Comparison of ENCODE assay signal across 1 cellular context in the genomic region with DNA sequence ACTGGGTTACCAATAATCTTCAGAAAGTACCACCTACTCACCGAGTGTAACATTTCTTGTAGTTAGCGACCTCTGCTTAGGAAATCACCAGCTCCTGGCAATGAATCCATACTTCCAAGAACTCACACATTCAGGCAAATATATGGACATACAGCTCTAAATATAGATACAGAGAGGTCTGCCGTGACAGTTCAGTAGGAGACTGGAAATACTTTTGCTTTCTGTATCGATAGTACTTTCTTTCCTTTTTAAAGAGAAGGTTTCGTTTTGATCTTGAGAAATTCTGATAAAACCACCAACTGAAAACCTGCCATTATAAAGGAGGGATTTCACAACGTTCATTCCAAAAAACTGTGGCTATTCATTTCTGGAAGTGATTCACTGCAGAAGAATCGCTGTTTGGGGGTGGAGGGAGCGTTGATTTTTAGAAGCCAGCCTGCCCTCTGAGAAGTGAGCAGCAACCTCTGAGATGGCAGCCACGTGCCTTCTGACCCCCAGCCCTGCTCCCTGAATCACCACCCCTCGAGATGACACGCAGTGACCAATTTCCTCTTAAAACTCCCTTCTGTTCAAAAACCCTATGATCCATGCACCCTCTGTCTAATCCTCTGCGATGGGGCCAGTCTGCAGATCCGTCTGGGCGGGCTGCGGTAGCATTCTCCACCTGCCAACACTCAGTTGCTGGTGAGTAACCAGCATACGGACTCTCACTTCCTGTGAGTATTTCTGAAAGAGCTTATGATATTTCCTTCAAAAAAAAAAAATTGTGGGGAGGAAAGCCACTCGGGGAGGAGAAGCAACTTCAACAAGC.
TF ChIP-seq lines count a peak whose summit lies in the region.

No MANE protein-coding gene starts in this region.

TF ChIP-seq in HepG2, 621 proteins besides CTCF, POLR2A, EP300 and RAD21 (continued from another document and continues in another):
- TF ChIP-seq, protein P1, sequence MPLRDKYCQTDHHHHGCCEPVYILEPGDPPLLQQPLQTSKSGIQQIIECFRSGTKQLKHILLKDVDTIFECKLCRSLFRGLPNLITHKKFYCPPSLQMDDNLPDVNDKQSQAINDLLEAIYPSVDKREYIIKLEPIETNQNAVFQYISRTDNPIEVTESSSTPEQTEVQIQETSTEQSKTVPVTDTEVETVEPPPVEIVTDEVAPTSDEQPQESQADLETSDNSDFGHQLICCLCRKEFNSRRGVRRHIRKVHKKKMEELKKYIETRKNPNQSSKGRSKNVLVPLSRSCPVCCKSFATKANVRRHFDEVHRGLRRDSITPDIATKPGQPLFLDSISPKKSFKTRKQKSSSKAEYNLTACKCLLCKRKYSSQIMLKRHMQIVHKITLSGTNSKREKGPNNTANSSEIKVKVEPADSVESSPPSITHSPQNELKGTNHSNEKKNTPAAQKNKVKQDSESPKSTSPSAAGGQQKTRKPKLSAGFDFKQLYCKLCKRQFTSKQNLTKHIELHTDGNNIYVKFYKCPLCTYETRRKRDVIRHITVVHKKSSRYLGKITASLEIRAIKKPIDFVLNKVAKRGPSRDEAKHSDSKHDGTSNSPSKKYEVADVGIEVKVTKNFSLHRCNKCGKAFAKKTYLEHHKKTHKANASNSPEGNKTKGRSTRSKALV (CRISPR knock-in tag; IDR thresholded peaks at IDR 0.05), result no peak
- no peak for TF ChIP-seq ZFP36 (IDR thresholded peaks at IDR 0.05; ENCODE audit: borderline replicate concordance, low read depth, low read length, partially characterized antibody)
- TF ChIP-seq SCMH1 (CRISPR knock-in tag; IDR thresholded peaks at IDR 0.05; ENCODE audit: borderline replicate concordance), result no peak
- TF ChIP-seq ATF7 (IDR thresholded peaks at IDR 0.05), result no peak
- TF ChIP-seq ATF7 (CRISPR knock-in tag; IDR thresholded peaks at IDR 0.05), result no peak
- TF ChIP-seq, protein P2, sequence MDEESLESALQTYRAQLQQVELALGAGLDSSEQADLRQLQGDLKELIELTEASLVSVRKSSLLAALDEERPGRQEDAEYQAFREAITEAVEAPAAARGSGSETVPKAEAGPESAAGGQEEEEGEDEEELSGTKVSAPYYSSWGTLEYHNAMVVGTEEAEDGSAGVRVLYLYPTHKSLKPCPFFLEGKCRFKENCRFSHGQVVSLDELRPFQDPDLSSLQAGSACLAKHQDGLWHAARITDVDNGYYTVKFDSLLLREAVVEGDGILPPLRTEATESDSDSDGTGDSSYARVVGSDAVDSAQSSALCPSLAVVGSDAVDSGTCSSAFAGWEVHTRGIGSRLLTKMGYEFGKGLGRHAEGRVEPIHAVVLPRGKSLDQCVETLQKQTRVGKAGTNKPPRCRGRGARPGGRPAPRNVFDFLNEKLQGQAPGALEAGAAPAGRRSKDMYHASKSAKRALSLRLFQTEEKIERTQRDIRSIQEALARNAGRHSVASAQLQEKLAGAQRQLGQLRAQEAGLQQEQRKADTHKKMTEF (CRISPR knock-in tag; IDR thresholded peaks at IDR 0.05), result peak; percentile 30; the same call in 1 of the 2 replicates
- TF ChIP-seq, protein P3, sequence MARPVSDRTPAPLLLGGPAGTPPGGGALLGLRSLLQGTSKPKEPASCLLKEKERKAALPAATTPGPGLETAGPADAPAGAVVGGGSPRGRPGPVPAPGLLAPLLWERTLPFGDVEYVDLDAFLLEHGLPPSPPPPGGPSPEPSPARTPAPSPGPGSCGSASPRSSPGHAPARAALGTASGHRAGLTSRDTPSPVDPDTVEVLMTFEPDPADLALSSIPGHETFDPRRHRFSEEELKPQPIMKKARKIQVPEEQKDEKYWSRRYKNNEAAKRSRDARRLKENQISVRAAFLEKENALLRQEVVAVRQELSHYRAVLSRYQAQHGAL (CRISPR knock-in tag; IDR thresholded peaks at IDR 0.05; ENCODE audit: not compliant biosample characterization), result no peak
- TF ChIP-seq, protein P4, sequence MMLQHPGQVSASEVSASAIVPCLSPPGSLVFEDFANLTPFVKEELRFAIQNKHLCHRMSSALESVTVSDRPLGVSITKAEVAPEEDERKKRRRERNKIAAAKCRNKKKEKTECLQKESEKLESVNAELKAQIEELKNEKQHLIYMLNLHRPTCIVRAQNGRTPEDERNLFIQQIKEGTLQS (CRISPR knock-in tag; IDR thresholded peaks at IDR 0.05), result no peak
- TF ChIP-seq, protein P5, sequence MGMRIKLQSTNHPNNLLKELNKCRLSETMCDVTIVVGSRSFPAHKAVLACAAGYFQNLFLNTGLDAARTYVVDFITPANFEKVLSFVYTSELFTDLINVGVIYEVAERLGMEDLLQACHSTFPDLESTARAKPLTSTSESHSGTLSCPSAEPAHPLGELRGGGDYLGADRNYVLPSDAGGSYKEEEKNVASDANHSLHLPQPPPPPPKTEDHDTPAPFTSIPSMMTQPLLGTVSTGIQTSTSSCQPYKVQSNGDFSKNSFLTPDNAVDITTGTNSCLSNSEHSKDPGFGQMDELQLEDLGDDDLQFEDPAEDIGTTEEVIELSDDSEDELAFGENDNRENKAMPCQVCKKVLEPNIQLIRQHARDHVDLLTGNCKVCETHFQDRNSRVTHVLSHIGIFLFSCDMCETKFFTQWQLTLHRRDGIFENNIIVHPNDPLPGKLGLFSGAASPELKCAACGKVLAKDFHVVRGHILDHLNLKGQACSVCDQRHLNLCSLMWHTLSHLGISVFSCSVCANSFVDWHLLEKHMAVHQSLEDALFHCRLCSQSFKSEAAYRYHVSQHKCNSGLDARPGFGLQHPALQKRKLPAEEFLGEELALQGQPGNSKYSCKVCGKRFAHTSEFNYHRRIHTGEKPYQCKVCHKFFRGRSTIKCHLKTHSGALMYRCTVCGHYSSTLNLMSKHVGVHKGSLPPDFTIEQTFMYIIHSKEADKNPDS (CRISPR knock-in tag; IDR thresholded peaks at IDR 0.05), result no peak
- TF ChIP-seq, protein P6, sequence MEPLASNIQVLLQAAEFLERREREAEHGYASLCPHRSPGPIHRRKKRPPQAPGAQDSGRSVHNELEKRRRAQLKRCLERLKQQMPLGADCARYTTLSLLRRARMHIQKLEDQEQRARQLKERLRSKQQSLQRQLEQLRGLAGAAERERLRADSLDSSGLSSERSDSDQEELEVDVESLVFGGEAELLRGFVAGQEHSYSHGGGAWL (CRISPR knock-in tag; IDR thresholded peaks at IDR 0.05), result peak; percentile 28; the same call in 1 of the 2 replicates
- 0 out of 2 replicates have a peak, but pooled peaks have one; percentile 51 for TF ChIP-seq ZNF878 (CRISPR knock-in tag; IDR thresholded peaks at IDR 0.05)
- TF ChIP-seq ZNF44 (CRISPR knock-in tag; IDR thresholded peaks at IDR 0.05), result no peak
- TF ChIP-seq ZNF274 (CRISPR knock-in tag; IDR thresholded peaks at IDR 0.05), result no peak; the same call in 1 of the 2 replicates
- TF ChIP-seq ZNF333 (CRISPR knock-in tag; IDR thresholded peaks at IDR 0.05; ENCODE audit: borderline replicate concordance), result no peak
- no peak for TF ChIP-seq FOXA1 (IDR thresholded peaks at IDR 0.05)
- no peak for TF ChIP-seq FOXA1 (CRISPR knock-in tag; IDR thresholded peaks at IDR 0.05)
- no peak for TF ChIP-seq RFX1 (IDR thresholded peaks at IDR 0.05)
- TF ChIP-seq, protein P7, sequence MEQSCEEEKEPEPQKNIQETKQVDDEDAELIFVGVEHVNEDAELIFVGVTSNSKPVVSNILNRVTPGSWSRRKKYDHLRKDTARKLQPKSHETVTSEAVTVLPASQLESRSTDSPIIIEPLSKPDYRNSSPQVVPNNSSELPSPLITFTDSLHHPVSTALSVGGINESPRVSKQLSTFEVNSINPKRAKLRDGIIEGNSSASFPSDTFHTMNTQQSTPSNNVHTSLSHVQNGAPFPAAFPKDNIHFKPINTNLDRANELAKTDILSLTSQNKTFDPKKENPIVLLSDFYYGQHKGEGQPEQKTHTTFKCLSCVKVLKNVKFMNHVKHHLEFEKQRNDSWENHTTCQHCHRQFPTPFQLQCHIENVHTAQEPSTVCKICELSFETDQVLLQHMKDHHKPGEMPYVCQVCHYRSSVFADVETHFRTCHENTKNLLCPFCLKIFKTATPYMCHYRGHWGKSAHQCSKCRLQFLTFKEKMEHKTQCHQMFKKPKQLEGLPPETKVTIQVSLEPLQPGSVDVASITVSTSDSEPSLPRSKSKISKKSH (CRISPR knock-in tag; IDR thresholded peaks at IDR 0.05; ENCODE audit: borderline replicate concordance), result no peak
- no peak for TF ChIP-seq ZC3H13 (CRISPR knock-in tag; IDR thresholded peaks at IDR 0.05)
- no peak for TF ChIP-seq ZNF619 (CRISPR knock-in tag; IDR thresholded peaks at IDR 0.05)
- TF ChIP-seq PCBP1 (IDR thresholded peaks at IDR 0.05; ENCODE audit: borderline replicate concordance, low read depth, low read length), result no peak
- TF ChIP-seq IKZF1 (IDR thresholded peaks at IDR 0.05), result no peak
- TF ChIP-seq, protein P8, sequence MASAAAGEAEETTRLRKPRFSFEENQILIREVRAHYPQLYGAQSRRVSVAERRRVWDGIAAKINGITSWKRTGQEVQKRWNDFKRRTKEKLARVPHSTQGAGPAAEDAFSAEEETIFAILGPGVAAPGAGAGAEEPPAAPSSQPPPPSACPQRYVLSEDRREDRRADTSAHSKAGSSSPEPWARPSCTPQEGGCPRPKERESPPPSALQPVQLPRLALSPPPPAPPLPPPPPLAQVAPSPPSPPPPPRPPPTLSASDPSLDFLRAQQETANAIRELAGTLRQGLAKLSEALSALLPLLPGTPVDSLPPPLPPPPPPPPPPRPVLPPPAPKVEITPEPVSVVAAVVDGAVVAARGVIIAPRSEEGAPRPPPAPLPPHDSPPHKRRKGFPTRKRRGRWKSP (CRISPR knock-in tag; IDR thresholded peaks at IDR 0.05), result peak; percentile 65; the same call in 1 of the 2 replicates
- no peak for TF ChIP-seq CBFB (CRISPR knock-in tag; IDR thresholded peaks at IDR 0.05)
- TF ChIP-seq AHR (CRISPR knock-in tag; IDR thresholded peaks at IDR 0.05), result no peak
- TF ChIP-seq NCOA2 (CRISPR knock-in tag; IDR thresholded peaks at IDR 0.05), result peak; percentile 27; the same call in 1 of the 2 replicates
- TF ChIP-seq, protein P9, sequence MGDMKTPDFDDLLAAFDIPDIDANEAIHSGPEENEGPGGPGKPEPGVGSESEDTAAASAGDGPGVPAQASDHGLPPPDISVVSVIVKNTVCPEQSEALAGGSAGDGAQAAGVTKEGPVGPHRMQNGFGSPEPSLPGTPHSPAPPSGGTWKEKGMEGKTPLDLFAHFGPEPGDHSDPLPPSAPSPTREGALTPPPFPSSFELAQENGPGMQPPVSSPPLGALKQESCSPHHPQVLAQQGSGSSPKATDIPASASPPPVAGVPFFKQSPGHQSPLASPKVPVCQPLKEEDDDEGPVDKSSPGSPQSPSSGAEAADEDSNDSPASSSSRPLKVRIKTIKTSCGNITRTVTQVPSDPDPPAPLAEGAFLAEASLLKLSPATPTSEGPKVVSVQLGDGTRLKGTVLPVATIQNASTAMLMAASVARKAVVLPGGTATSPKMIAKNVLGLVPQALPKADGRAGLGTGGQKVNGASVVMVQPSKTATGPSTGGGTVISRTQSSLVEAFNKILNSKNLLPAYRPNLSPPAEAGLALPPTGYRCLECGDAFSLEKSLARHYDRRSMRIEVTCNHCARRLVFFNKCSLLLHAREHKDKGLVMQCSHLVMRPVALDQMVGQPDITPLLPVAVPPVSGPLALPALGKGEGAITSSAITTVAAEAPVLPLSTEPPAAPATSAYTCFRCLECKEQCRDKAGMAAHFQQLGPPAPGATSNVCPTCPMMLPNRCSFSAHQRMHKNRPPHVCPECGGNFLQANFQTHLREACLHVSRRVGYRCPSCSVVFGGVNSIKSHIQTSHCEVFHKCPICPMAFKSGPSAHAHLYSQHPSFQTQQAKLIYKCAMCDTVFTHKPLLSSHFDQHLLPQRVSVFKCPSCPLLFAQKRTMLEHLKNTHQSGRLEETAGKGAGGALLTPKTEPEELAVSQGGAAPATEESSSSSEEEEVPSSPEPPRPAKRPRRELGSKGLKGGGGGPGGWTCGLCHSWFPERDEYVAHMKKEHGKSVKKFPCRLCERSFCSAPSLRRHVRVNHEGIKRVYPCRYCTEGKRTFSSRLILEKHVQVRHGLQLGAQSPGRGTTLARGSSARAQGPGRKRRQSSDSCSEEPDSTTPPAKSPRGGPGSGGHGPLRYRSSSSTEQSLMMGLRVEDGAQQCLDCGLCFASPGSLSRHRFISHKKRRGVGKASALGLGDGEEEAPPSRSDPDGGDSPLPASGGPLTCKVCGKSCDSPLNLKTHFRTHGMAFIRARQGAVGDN (CRISPR knock-in tag; IDR thresholded peaks at IDR 0.05), result peak; percentile 86
- TF ChIP-seq, protein P10, sequence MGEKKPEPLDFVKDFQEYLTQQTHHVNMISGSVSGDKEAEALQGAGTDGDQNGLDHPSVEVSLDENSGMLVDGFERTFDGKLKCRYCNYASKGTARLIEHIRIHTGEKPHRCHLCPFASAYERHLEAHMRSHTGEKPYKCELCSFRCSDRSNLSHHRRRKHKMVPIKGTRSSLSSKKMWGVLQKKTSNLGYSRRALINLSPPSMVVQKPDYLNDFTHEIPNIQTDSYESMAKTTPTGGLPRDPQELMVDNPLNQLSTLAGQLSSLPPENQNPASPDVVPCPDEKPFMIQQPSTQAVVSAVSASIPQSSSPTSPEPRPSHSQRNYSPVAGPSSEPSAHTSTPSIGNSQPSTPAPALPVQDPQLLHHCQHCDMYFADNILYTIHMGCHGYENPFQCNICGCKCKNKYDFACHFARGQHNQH (CRISPR knock-in tag; IDR thresholded peaks at IDR 0.05), result peak; percentile 52; the same call in 1 of the 2 replicates
- TF ChIP-seq PHF8 (CRISPR knock-in tag; IDR thresholded peaks at IDR 0.05), result peak; percentile 32; the same call in 1 of the 2 replicates
- TF ChIP-seq, protein P11, sequence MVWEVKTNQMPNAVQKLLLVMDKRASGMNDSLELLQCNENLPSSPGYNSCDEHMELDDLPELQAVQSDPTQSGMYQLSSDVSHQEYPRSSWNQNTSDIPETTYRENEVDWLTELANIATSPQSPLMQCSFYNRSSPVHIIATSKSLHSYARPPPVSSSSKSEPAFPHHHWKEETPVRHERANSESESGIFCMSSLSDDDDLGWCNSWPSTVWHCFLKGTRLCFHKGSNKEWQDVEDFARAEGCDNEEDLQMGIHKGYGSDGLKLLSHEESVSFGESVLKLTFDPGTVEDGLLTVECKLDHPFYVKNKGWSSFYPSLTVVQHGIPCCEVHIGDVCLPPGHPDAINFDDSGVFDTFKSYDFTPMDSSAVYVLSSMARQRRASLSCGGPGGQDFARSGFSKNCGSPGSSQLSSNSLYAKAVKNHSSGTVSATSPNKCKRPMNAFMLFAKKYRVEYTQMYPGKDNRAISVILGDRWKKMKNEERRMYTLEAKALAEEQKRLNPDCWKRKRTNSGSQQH (CRISPR knock-in tag; IDR thresholded peaks at IDR 0.05; ENCODE audit: low read depth), result 0 out of 2 replicates have a peak, but pooled peaks have one; percentile 50
- no peak for TF ChIP-seq MAFK (conservative IDR thresholded peaks at IDR 0.05 in 1 of 2, IDR thresholded peaks at IDR 0.05 in 1 of 2; ENCODE audit: low read length in 2 of 2)
- peak; percentile 59; the same call in 1 of the 2 replicates for TF ChIP-seq BRD4 (CRISPR knock-in tag; IDR thresholded peaks at IDR 0.05)
- peak; percentile 23; the same call in 1 of the 2 replicates for TF ChIP-seq SOX5 (CRISPR knock-in tag; IDR thresholded peaks at IDR 0.05; ENCODE audit: borderline replicate concordance)
- no peak for TF ChIP-seq MIXL1 (CRISPR knock-in tag; IDR thresholded peaks at IDR 0.05)
- TF ChIP-seq TCF7L2 (IDR thresholded peaks at IDR 0.05; ENCODE audit: low read depth, low read length), result no peak
- TF ChIP-seq ZNF446 (CRISPR knock-in tag; IDR thresholded peaks at IDR 0.05), result no peak
- no peak for TF ChIP-seq ZNF616 (CRISPR knock-in tag; IDR thresholded peaks at IDR 0.05; ENCODE audit: low read depth)
- TF ChIP-seq BRCA1 (CRISPR knock-in tag; IDR thresholded peaks at IDR 0.05), result no peak
- TF ChIP-seq, protein P12, sequence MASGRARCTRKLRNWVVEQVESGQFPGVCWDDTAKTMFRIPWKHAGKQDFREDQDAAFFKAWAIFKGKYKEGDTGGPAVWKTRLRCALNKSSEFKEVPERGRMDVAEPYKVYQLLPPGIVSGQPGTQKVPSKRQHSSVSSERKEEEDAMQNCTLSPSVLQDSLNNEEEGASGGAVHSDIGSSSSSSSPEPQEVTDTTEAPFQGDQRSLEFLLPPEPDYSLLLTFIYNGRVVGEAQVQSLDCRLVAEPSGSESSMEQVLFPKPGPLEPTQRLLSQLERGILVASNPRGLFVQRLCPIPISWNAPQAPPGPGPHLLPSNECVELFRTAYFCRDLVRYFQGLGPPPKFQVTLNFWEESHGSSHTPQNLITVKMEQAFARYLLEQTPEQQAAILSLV (CRISPR knock-in tag; IDR thresholded peaks at IDR 0.05; ENCODE audit: borderline replicate concordance), result peak; percentile 52; the same call in 1 of the 2 replicates
- TF ChIP-seq ZNF501 (CRISPR knock-in tag; IDR thresholded peaks at IDR 0.05), result 0 out of 2 replicates have a peak, but pooled peaks have one; percentile 35
